ENCODE assay signal across 16 cellular contexts in genomic region chr11:33655842-33656600, GRCh38. TPM values are rescaled to one million over a fixed set of nuclear protein-coding genes. Genes with fewer than 3 reads are reported as not detected.
DNase-seq lines count a peak whose midpoint lies in the region; ATAC-seq and TF ChIP-seq lines count a peak whose summit lies in the region.
"Had no signal": no experiment of that assay in that cellular context is flagged by ENCODE, and none has a peak within 500 bp of the region (broad histone marks: within the 10 kb centered on the region; RNA-seq: fewer than 3 reads in every experiment).

No MANE protein-coding gene starts in this region.

- no peak for TF ChIP-seq CTCF in suprapubic skin (IDR thresholded peaks at IDR 0.05)

- TF ChIP-seq POLR2A in suprapubic skin (IDR thresholded peaks at IDR 0.05): no peak

- H3K36me3 Mint-ChIP-seq in stimulated activated naive B cell treated with anti-CD40 and anti-IgM and Interleukin-4, amounts not matched to agents 10 μg/mL and 1 μg/mL and 100 μg/mL, for 72 hours: peaks cover 2 to 3% of the 10 kb centered on the region in 2 donors
- H3K36me3 Mint-ChIP-seq: CD4-positive, CD25-positive, alpha-beta regulatory T cell had no signal

- H3K27me3 ChIP-seq in SJCRH30 (no peaks in the 10 kb centered on the region), suprapubic skin (no peaks in the 10 kb centered on the region)
- H3K27me3 ChIP-seq: heart right ventricle had no signal

- no peak for TF ChIP-seq EP300 in suprapubic skin (IDR thresholded peaks at IDR 0.05)

- H3K4me3 ChIP-seq in SJCRH30 (no peak overlapping the region), suprapubic skin (no peak overlapping the region)
- H3K4me3 ChIP-seq: heart right ventricle, left ventricle myocardium inferior had no signal

- WGBS in suprapubic skin: 72% methylated on average over 11 of the region's 11 CpGs

- peak overlapping the region; percentile 87 for H3K27ac Mint-ChIP-seq in stimulated activated naive B cell treated with anti-CD40 and anti-IgM and Interleukin-4, amounts not matched to agents 10 μg/mL and 1 μg/mL and 100 μg/mL, for 72 hours
- H3K27ac Mint-ChIP-seq: activated CD4-positive, alpha-beta T cell treated with anti-CD3 and anti-CD28 coated beads, Interleukin-2, amount 10 ng/mL, durations not matched to agents 7 days and 5 days; CD4-positive, CD25-positive, alpha-beta regulatory T cell; T-helper 17 cell had no signal

- DNase-seq in SJCRH30: peak in 1 of 2 experiments; percentile 24
- peak; percentile 35 for DNase-seq in stimulated activated naive B cell treated with anti-CD40 and anti-IgM and Interleukin-4, amounts not matched to agents 10 μg/mL and 1 μg/mL and 100 μg/mL, for 72 hours
- DNase-seq in globus pallidus (ENCODE audit: low spot score): no peak
- no peak for DNase-seq in mesenteric fat pad (ENCODE audit: low spot score)
- no peak for DNase-seq in suprapubic skin (ENCODE audit: low spot score in 2 of 2)
- DNase-seq: activated CD4-positive, alpha-beta T cell treated with anti-CD3 and anti-CD28 coated beads, Interleukin-2, amount 10 ng/mL, durations not matched to agents 7 days and 5 days; activated effector memory CD4-positive, alpha-beta T cell treated with Interleukin-2 at 50 U/mL for 16 hours; CD4-positive, CD25-positive, alpha-beta regulatory T cell; heart right ventricle; left ventricle myocardium inferior; NCI-H446; T-helper 17 cell had no signal

- peak overlapping the region; percentile 14 to 31 for H3K4me3 Mint-ChIP-seq in stimulated activated naive B cell treated with anti-CD40 and anti-IgM and Interleukin-4, amounts not matched to agents 10 μg/mL and 1 μg/mL and 100 μg/mL, for 72 hours
- H3K4me3 Mint-ChIP-seq: activated CD4-positive, alpha-beta T cell treated with anti-CD3 and anti-CD28 coated beads, Interleukin-2, amount 10 ng/mL, durations not matched to agents 7 days and 5 days; brain; CD4-positive, CD25-positive, alpha-beta regulatory T cell; T-helper 17 cell had no signal

- H3K27me3 Mint-ChIP-seq in stimulated activated naive B cell treated with anti-CD40 and anti-IgM and Interleukin-4, amounts not matched to agents 10 μg/mL and 1 μg/mL and 100 μg/mL, for 72 hours: peaks cover 18 to 22% of the 10 kb centered on the region in 2 donors
- H3K27me3 Mint-ChIP-seq: activated CD4-positive, alpha-beta T cell treated with anti-CD3 and anti-CD28 coated beads, Interleukin-2, amount 10 ng/mL, durations not matched to agents 7 days and 5 days; brain had no signal

- peaks cover 0 to 3% of the 10 kb centered on the region in 2 donors for H3K9me3 Mint-ChIP-seq in stimulated activated naive B cell treated with anti-CD40 and anti-IgM and Interleukin-4, amounts not matched to agents 10 μg/mL and 1 μg/mL and 100 μg/mL, for 72 hours
- H3K9me3 Mint-ChIP-seq: activated CD4-positive, alpha-beta T cell treated with anti-CD3 and anti-CD28 coated beads, Interleukin-2, amount 10 ng/mL, durations not matched to agents 7 days and 5 days; brain had no signal

- ATAC-seq in GM18907 (IDR thresholded peaks at IDR 0.05; ENCODE audit: unreplicated experiment) (peak; percentile 69), HG02759 (IDR thresholded peaks at IDR 0.05; ENCODE audit: unreplicated experiment) (peak; percentile 84)
- ATAC-seq in stimulated activated naive B cell treated with anti-CD40 and anti-IgM and Interleukin-4, amounts not matched to agents 10 μg/mL and 1 μg/mL and 100 μg/mL, for 72 hours (replicated peaks): peak; percentile 88 to 90
- ATAC-seq: heart right ventricle, T-helper 17 cell had no signal

- H3K4me1 ChIP-seq in SJCRH30: peaks cover 42% of the 10 kb centered on the region
- peaks cover 5% of the 10 kb centered on the region for H3K4me1 ChIP-seq in suprapubic skin

- H3K36me3 ChIP-seq in SJCRH30: no peaks in the 10 kb centered on the region
- H3K36me3 ChIP-seq in suprapubic skin: no peaks in the 10 kb centered on the region
- H3K36me3 ChIP-seq: heart right ventricle, left ventricle myocardium inferior had no signal

- H3K27ac ChIP-seq in SJCRH30 (peak overlapping the region; percentile 98; the same call in 1 of the 2 replicates), suprapubic skin (no peak overlapping the region)
- H3K27ac ChIP-seq: heart right ventricle, left ventricle myocardium inferior had no signal

- H3K4me1 Mint-ChIP-seq in stimulated activated naive B cell treated with anti-CD40 and anti-IgM and Interleukin-4, amounts not matched to agents 10 μg/mL and 1 μg/mL and 100 μg/mL, for 72 hours: peaks cover 20 to 45% of the 10 kb centered on the region in 2 donors
- H3K4me1 Mint-ChIP-seq: activated CD4-positive, alpha-beta T cell treated with anti-CD3 and anti-CD28 coated beads, Interleukin-2, amount 10 ng/mL, durations not matched to agents 7 days and 5 days; CD4-positive, CD25-positive, alpha-beta regulatory T cell had no signal

- H3K9me3 ChIP-seq in SJCRH30 (replicated peaks) (0 out of 2 replicates have a peak, but pooled peaks cover 3% of the 10 kb centered on the region), suprapubic skin (no peaks in the 10 kb centered on the region)
- H3K9me3 ChIP-seq: heart right ventricle, left ventricle myocardium inferior had no signal

RNA-seq across cellular contexts. Expression of gene C11orf91, which starts 44.6 kb away (rescaled TPM):
- total RNA-seq in SJCRH30 (2014; rRNA removed; shearing (Covaris generic)): 0.15 TPM in 1 of 2 replicates, not detected in the other
- total RNA-seq in mesenteric fat pad (3.4 TPM), suprapubic skin (not detected)
- total RNA-seq: CD4-positive, CD25-positive, alpha-beta regulatory T cell; HT-29; left ventricle myocardium inferior; T-helper 17 cell had no signal
